32 cellular contexts compared by ENCODE assay signal in the genomic region with DNA sequence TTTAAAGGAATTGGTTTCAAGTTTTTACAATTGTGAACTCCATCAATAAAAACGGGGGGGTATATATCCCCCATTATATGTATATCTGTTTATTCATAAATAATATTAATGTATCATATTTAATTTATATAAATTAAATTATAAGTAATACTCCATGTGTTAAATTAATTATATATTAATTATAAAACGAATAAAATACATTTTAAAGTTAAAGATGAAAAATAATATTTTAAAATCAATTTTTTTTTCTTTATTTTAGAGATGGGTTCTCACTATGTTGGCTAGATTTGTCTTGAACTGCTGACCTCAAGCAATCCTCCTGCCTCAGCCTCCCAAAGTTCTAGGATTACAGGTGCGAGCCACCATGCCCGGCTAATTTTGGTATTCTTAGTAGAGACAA.
"Had no signal": no experiment of that assay in that cellular context is flagged by ENCODE, and none has a peak within 500 bp of the region (broad histone marks: within the 10 kb centered on the region; RNA-seq: fewer than 3 reads in every experiment).

No MANE protein-coding gene starts in this region.

- H3K27me3 Mint-ChIP-seq: activated CD4-positive, alpha-beta memory T cell treated with anti-CD3 and anti-CD28 coated beads, Interleukin-2, amount 10 ng/mL, durations not matched to agents 7 days and 5 days; activated CD4-positive, alpha-beta T cell treated with anti-CD3 and anti-CD28 coated beads, Interleukin-2, amount 10 ng/mL, durations not matched to agents 7 days and 5 days; activated naive CD4-positive, alpha-beta T cell treated with anti-CD3 and anti-CD28 coated beads, Interleukin-2, amount 10 ng/mL, durations not matched to agents 7 days and 5 days; activated T-cell treated with anti-CD3 and anti-CD28 coated beads, Interleukin-2, amount 50 U/mL, for 24 hours; central memory CD8-positive, alpha-beta T cell; dendritic cell treated with granulocyte-macrophage colony-stimulating factor and Interleukin-4, amounts not matched to agents 40 ng/mL and 50 ng/mL, for 4 days; T-helper 17 cell had no signal

- H3K4me1 Mint-ChIP-seq: activated CD4-positive, alpha-beta memory T cell treated with anti-CD3 and anti-CD28 coated beads, Interleukin-2, amount 10 ng/mL, durations not matched to agents 7 days and 5 days; activated CD4-positive, alpha-beta T cell treated with anti-CD3 and anti-CD28 coated beads, Interleukin-2, amount 10 ng/mL, durations not matched to agents 7 days and 5 days; activated naive CD4-positive, alpha-beta T cell treated with anti-CD3 and anti-CD28 coated beads, Interleukin-2, amount 10 ng/mL, durations not matched to agents 7 days and 5 days; central memory CD8-positive, alpha-beta T cell; endodermal cell; T-helper 17 cell had no signal

- H3K4me3 Mint-ChIP-seq: activated CD4-positive, alpha-beta memory T cell treated with anti-CD3 and anti-CD28 coated beads, Interleukin-2, amount 10 ng/mL, durations not matched to agents 7 days and 5 days; activated CD4-positive, alpha-beta T cell treated with anti-CD3 and anti-CD28 coated beads, Interleukin-2, amount 10 ng/mL, durations not matched to agents 7 days and 5 days; activated naive CD4-positive, alpha-beta T cell treated with anti-CD3 and anti-CD28 coated beads, Interleukin-2, amount 10 ng/mL, durations not matched to agents 7 days and 5 days; activated T-cell treated with anti-CD3 and anti-CD28 coated beads, Interleukin-2, amount 50 U/mL, for 24 hours; activated T-cell treated with anti-CD3 and anti-CD28 coated beads, Interleukin-2, amount 50 U/mL, for 72 hours; central memory CD8-positive, alpha-beta T cell; dendritic cell treated with granulocyte-macrophage colony-stimulating factor and Interleukin-4, amounts not matched to agents 40 ng/mL and 50 ng/mL, for 4 days; endodermal cell; T-helper 17 cell; T-helper 2 cell treated with Interferon-gamma antibody and Interleukin-4, amounts not matched to agents 5 μg/mL and 100 μg/mL, for 36 hours had no signal

- H3K27ac Mint-ChIP-seq: activated CD4-positive, alpha-beta memory T cell treated with anti-CD3 and anti-CD28 coated beads, Interleukin-2, amount 10 ng/mL, durations not matched to agents 7 days and 5 days; activated CD4-positive, alpha-beta T cell treated with anti-CD3 and anti-CD28 coated beads, Interleukin-2, amount 10 ng/mL, durations not matched to agents 7 days and 5 days; activated naive CD4-positive, alpha-beta T cell treated with anti-CD3 and anti-CD28 coated beads, Interleukin-2, amount 10 ng/mL, durations not matched to agents 7 days and 5 days; activated naive CD4-positive, alpha-beta T cell treated with anti-CD3 and anti-CD28 coated beads, Interleukin-2, amount 50 U/mL, for 72 hours; activated T-cell treated with anti-CD3 and anti-CD28 coated beads, Interleukin-2, amount 50 U/mL, for 24 hours; activated T-cell treated with anti-CD3 and anti-CD28 coated beads, Interleukin-2, amount 50 U/mL, for 72 hours; dendritic cell treated with granulocyte-macrophage colony-stimulating factor and Interleukin-4, amounts not matched to agents 40 ng/mL and 50 ng/mL, for 4 days; endodermal cell; T-helper 17 cell; T-helper 2 cell treated with Interferon-gamma antibody and Interleukin-4, amounts not matched to agents 5 μg/mL and 100 μg/mL, for 36 hours had no signal

- DNase-seq: activated CD4-positive, alpha-beta memory T cell treated with anti-CD3 and anti-CD28 coated beads, Interleukin-2, amount 10 ng/mL, durations not matched to agents 7 days and 5 days; activated CD4-positive, alpha-beta T cell treated with anti-CD3 and anti-CD28 coated beads for 1 hour; activated CD4-positive, alpha-beta T cell treated with anti-CD3 and anti-CD28 coated beads for 4 hours; activated CD4-positive, alpha-beta T cell treated with anti-CD3 and anti-CD28 coated beads, Interleukin-2, amount 10 ng/mL, durations not matched to agents 7 days and 5 days; activated CD4-positive, alpha-beta T cell treated with anti-CD3 and anti-CD28 coated beads, Interleukin-2, amount 50 U/mL, for 4 hours; activated CD8-positive, alpha-beta memory T cell treated with anti-CD3 and anti-CD28 coated beads, Interleukin-2, amount 50 U/mL, for 48 hours; activated gamma-delta T cell; activated naive CD4-positive, alpha-beta T cell; activated naive CD4-positive, alpha-beta T cell treated with anti-CD3 and anti-CD28 coated beads, Interleukin-2, amount 10 ng/mL, durations not matched to agents 7 days and 5 days; activated T-cell treated with anti-CD3 and anti-CD28 coated beads for 4 hours; activated T-cell treated with anti-CD3 and anti-CD28 coated beads, Interleukin-2, amount 50 U/mL, for 24 hours; activated T-cell treated with anti-CD3 and anti-CD28 coated beads, Interleukin-2, amount 50 U/mL, for 72 hours; amniotic stem cell; anterior cingulate cortex; brain microvascular endothelial cell; dorsolateral prefrontal cortex; effector memory CD4-positive, alpha-beta T cell; endodermal cell; erythroblast; foreskin keratinocyte; T-helper 1 cell; T-helper 17 cell; T1000 had no signal

- H3K27me3 ChIP-seq: brain microvascular endothelial cell, dorsolateral prefrontal cortex, esophagus muscularis mucosa, foreskin keratinocyte, gastroesophageal sphincter had no signal

- H3K36me3 ChIP-seq: brain microvascular endothelial cell had no signal

- FAIRE-seq: astrocyte, bronchial epithelial cell had no signal

- H3K27ac ChIP-seq: brain microvascular endothelial cell, coronary artery, dorsolateral prefrontal cortex, esophagus muscularis mucosa, foreskin keratinocyte, gastroesophageal sphincter had no signal

- H3K9me3 ChIP-seq: esophagus muscularis mucosa, gastroesophageal sphincter had no signal

- H3K4me1 ChIP-seq: esophagus muscularis mucosa, foreskin keratinocyte, gastroesophageal sphincter had no signal

- H3K4me3 ChIP-seq: coronary artery, dorsolateral prefrontal cortex, esophagus muscularis mucosa, gastroesophageal sphincter had no signal
